Comparison of ENCODE assay signal across 1 cellular context in genomic region chr10:86795353-86795752, GRCh38.
TF ChIP-seq lines count a peak whose summit lies in the region.

No MANE protein-coding gene starts in this region.

TF ChIP-seq in HEK293, 187 proteins besides CTCF, POLR2A, EP300 and RAD21 (continued from another document and continues in another):
- TF ChIP-seq ZNF280D (tag by site-specific recombination; IDR thresholded peaks at IDR 0.05) (no peak), ZNF548 (tag by site-specific recombination; IDR thresholded peaks at IDR 0.05) (no peak), ZNF140 (tag by site-specific recombination; IDR thresholded peaks at IDR 0.05) (no peak), ZNF530 (tag by site-specific recombination; IDR thresholded peaks at IDR 0.05; ENCODE audit: low read depth) (no peak), OSR2 (tag by site-specific recombination; IDR thresholded peaks at IDR 0.05) (0 out of 2 replicates have a peak, but pooled peaks have one; percentile 19), PRDM6 (tag by site-specific recombination; IDR thresholded peaks at IDR 0.05) (peak; percentile 91), ZNF114 (tag by site-specific recombination; IDR thresholded peaks at IDR 0.05) (no peak), ZNF121 (tag by site-specific recombination; IDR thresholded peaks at IDR 0.05) (no peak), TSHZ1 (tag by site-specific recombination; IDR thresholded peaks at IDR 0.05; ENCODE audit: borderline replicate concordance) (no peak), YY1 (tag by site-specific recombination; IDR thresholded peaks at IDR 0.05) (no peak), ZNF366 (tag by site-specific recombination; conservative IDR thresholded peaks at IDR 0.05) (peak; percentile 66), ZNF830 (tag by site-specific recombination; IDR thresholded peaks at IDR 0.05; ENCODE audit: low read depth) (no peak), ZNF354C (tag by site-specific recombination; IDR thresholded peaks at IDR 0.05; ENCODE audit: borderline replicate concordance, low read depth) (no peak), MEIS1 (CRISPR knock-in tag; IDR thresholded peaks at IDR 0.05; ENCODE audit: borderline replicate concordance) (no peak), MYNN (tag by site-specific recombination; IDR thresholded peaks at IDR 0.05; ENCODE audit: borderline replicate concordance) (no peak), ZNF146 (tag by site-specific recombination; IDR thresholded peaks at IDR 0.05) (no peak), ZNF488 (tag by site-specific recombination; IDR thresholded peaks at IDR 0.05) (no peak), ZNF398 (tag by site-specific recombination; IDR thresholded peaks at IDR 0.05) (no peak), ZNF580 (tag by site-specific recombination; IDR thresholded peaks at IDR 0.05) (no peak), ZNF701 (tag by site-specific recombination; IDR thresholded peaks at IDR 0.05) (no peak), ZNF529 (tag by site-specific recombination; IDR thresholded peaks at IDR 0.05; ENCODE audit: insufficient replicate concordance) (no peak), ZNF341 (tag by site-specific recombination; IDR thresholded peaks at IDR 0.05; ENCODE audit: low read depth) (no peak), ZNF670 (tag by site-specific recombination; IDR thresholded peaks at IDR 0.05; ENCODE audit: low read depth) (no peak), ZNF501 (tag by site-specific recombination; IDR thresholded peaks at IDR 0.05) (peak; percentile 39; the same call in 1 of the 2 replicates), ZNF645 (tag by site-specific recombination; IDR thresholded peaks at IDR 0.05) (no peak), ZNF292 (tag by site-specific recombination; IDR thresholded peaks at IDR 0.05; ENCODE audit: borderline replicate concordance, low read depth) (no peak), ZNF433 (tag by site-specific recombination; IDR thresholded peaks at IDR 0.05; ENCODE audit: low read depth) (no peak), ZNF211 (tag by site-specific recombination; IDR thresholded peaks at IDR 0.05; ENCODE audit: low read depth) (no peak), ZNF157 (tag by site-specific recombination; IDR thresholded peaks at IDR 0.05) (no peak), ZFP3 (tag by site-specific recombination; IDR thresholded peaks at IDR 0.05; ENCODE audit: low read depth) (no peak), ZSCAN5A (tag by site-specific recombination; IDR thresholded peaks at IDR 0.05) (no peak), ZNF239 (tag by site-specific recombination; IDR thresholded peaks at IDR 0.05) (no peak), ZNF16 (tag by site-specific recombination; IDR thresholded peaks at IDR 0.05; ENCODE audit: low read depth) (no peak), ZBTB21 (tag by site-specific recombination; IDR thresholded peaks at IDR 0.05) (no peak), ZNF10 (tag by site-specific recombination; IDR thresholded peaks at IDR 0.05) (0 out of 2 replicates have a peak, but pooled peaks have one; percentile 35), ZNF558 (tag by site-specific recombination; IDR thresholded peaks at IDR 0.05) (no peak), PRDM2 (tag by site-specific recombination; IDR thresholded peaks at IDR 0.05; ENCODE audit: borderline replicate concordance) (no peak), AEBP2 (tag by site-specific recombination; IDR thresholded peaks at IDR 0.05; ENCODE audit: borderline replicate concordance) (no peak)
